ENCODE assay signal across 8 cellular contexts in genomic region chr7:141975806-141976523, GRCh38. TPM values are rescaled to one million over a fixed set of nuclear protein-coding genes. Genes with fewer than 3 reads are reported as not detected.
DNase-seq lines count a peak whose midpoint lies in the region; ATAC-seq, FAIRE-seq and TF ChIP-seq lines count a peak whose summit lies in the region.

No MANE protein-coding gene starts in this region.

- peak overlapping the region; percentile 50 for H3K4me2 ChIP-seq in HepG2 (ENCODE audit: low read depth, low read length)

- intact Hi-C loops in HepG2 (cut with micrococcal nuclease; ENCODE audit: unreplicated experiment) = loop anchor here (1.0 kb wide), 1 partner anchor 212 kb away; no protein-coding TSS in a partner anchor

- in situ Hi-C loops in ACHN (cut with HindIII; ENCODE audit: low pct_ligation_motif_present, low pct_unique_long_range_greater_than_20kb, low sequenced_read_pairs) = no loop called here
- in situ Hi-C loops in HepG2 (cut with HindIII; ENCODE audit: extremely low pct_ligation_motif_present, low pct_unique_long_range_greater_than_20kb) = loop anchor here (5.0 kb wide), 1 partner anchor 211 kb away; no protein-coding TSS in a partner anchor

- peak; percentile 56 for FAIRE-seq in HepG2 (lab: Jason Lieb, UNC)

- no peak overlapping the region for H3K27ac ChIP-seq in HepG2 (ENCODE audit: extremely low read length, insufficient read depth, low read length)

- no peaks in the 10 kb centered on the region for H3K9me3 ChIP-seq in HepG2 (ENCODE audit: low read length)

- BruUV-seq in HepG2 (replicated peaks; lab: Mats Ljungman, UMichigan) = no TSS peak

- ATAC-seq in GM18867 (IDR thresholded peaks at IDR 0.05; ENCODE audit: unreplicated experiment) = peak; percentile 87
- ATAC-seq in HG03139 (IDR thresholded peaks at IDR 0.05; ENCODE audit: unreplicated experiment) = peak; percentile 64
- peak; percentile 97 for ATAC-seq in HepG2

- H3K27me3 ChIP-seq in HepG2 (ENCODE audit: control insufficient read depth in 1 of 2, insufficient read depth in 2 of 2, low read length in 2 of 2) = no peaks in the 10 kb centered on the region

- H2AFZ ChIP-seq in HepG2 (ENCODE audit: low read length) = no peak overlapping the region

- no peaks in the 10 kb centered on the region for H3K4me1 ChIP-seq in HepG2 (ENCODE audit: insufficient read depth, low read length)

- 15% methylated on average over 15 of the region's 21 CpGs for WGBS in HepG2 (ENCODE audit: low lambda C conversion rate)

- no peaks in the 10 kb centered on the region for H3K79me2 ChIP-seq in HepG2 (ENCODE audit: insufficient read depth, low read length)

- CTCF ChIA-PET in HepG2 (lab: Yijun Ruan, JAX; ENCODE audit: low intra/inter-chr PET ratio, low total read pairs) = interaction anchor here (3.8 kb wide), 1 partner anchor 213 kb away, joined by 38 read pairs; no protein-coding TSS in a partner anchor

- TF ChIP-seq CTCF in HepG2 (CRISPR knock-in tag; IDR thresholded peaks at IDR 0.05) = peak; percentile 92

- no peaks in the 10 kb centered on the region for H4K20me1 ChIP-seq in HepG2 (ENCODE audit: insufficient read depth, low read length)

- no peak overlapping the region for H3K9ac ChIP-seq in HepG2 (ENCODE audit: insufficient read depth, low read depth, low read length)

- TF ChIP-seq POLR2A in HepG2 (IDR thresholded peaks at IDR 0.05; ENCODE audit: insufficient read depth in 1 of 2, low read depth in 2 of 2, low read length in 2 of 2) = no peak

- POLR2A ChIA-PET in HepG2 (lab: Yijun Ruan, JAX) = no interaction called here

- no peak for TF ChIP-seq EP300 in HepG2 (IDR thresholded peaks at IDR 0.05; ENCODE audit: low read depth in 2 of 2, low read length in 2 of 2)
- TF ChIP-seq EP300 in HepG2 (CRISPR knock-in tag; IDR thresholded peaks at IDR 0.05; ENCODE audit: borderline replicate concordance) = no peak

- H3K4me3 ChIP-seq in HepG2 (replicated peaks in 1 of 3; ENCODE audit: insufficient read depth in 1 of 3, low read depth in 2 of 3, low read length in 3 of 3) = peak overlapping the region in 1 of 3 experiments; percentile 9; a peak in 1 of 6 replicates

- peak; percentile 82 for TF ChIP-seq RAD21 in HepG2 (CRISPR knock-in tag; IDR thresholded peaks at IDR 0.05)

- DNase-seq in ACHN = peak; percentile 82
- peak; percentile 36 for DNase-seq in NCI-H345 treated with DMSO at 0.1 percent for 48 hours (lab: John Stamatoyannopoulos, UW; ENCODE audit: unreplicated experiment)
- DNase-seq in activated CD4-positive, alpha-beta T cell treated with anti-CD3 and anti-CD28 coated beads for 4 hours = peak; percentile 41 to 65
- DNase-seq in dedifferentiated amniotic fluid mesenchymal stem cell (ENCODE audit: extremely low spot score) = peak; percentile 64
- DNase-seq in HepG2 (ENCODE audit: low spot score) = peak; percentile 50
- DNase-seq in stimulated activated CD4-positive, alpha-beta T cell treated with anti-CD3 and anti-CD28 coated beads, TNF-alpha, amount 100 ng/mL, for 1 hour (ENCODE audit: low read depth in 3 of 3, low spot score in 1 of 3) = peak in 2 of 3 donors; percentile 23 to 61

- H3K36me3 ChIP-seq in HepG2 (replicated peaks in 1 of 2; ENCODE audit: control insufficient read depth in 1 of 2, insufficient read depth in 2 of 2, low read length in 2 of 2) = no peaks in the 10 kb centered on the region

RNA-seq across cellular contexts. Expression of gene TAS2R38, which starts 2.4 kb away (rescaled TPM):
- total RNA-seq in HepG2 (2016; rRNA removed; fragmentation: Illumina TruSeq; extraction: Trizol) = not detected in 2 replicates
- not detected in 2 replicates for total RNA-seq in HepG2 (2016; cell fraction: cytosol; rRNA removed; fragmentation: Illumina TruSeq; extraction: Trizol; ENCODE audit: low read depth)
- not detected in 2 replicates for total RNA-seq in HepG2 (2016; cell fraction: insoluble cytoplasmic fraction; rRNA removed; fragmentation: Illumina TruSeq; extraction: Trizol)
- total RNA-seq in HepG2 (2016; cell fraction: membrane; rRNA removed; fragmentation: Illumina TruSeq; extraction: Trizol) = not detected in 2 replicates
- total RNA-seq in HepG2 (2016; cell fraction: nucleus; rRNA removed; fragmentation: Illumina TruSeq; extraction: Trizol) = not detected in 2 replicates
- polyA plus RNA-seq in HepG2 (2011; rRNA removed) = not detected in 2 replicates
- not detected in 2 replicates for polyA plus RNA-seq in HepG2 (2011; cell fraction: cytosol; rRNA removed)
- polyA plus RNA-seq in HepG2 (2011; cell fraction: nucleus; rRNA removed) = not detected in 2 replicates
- polyA plus RNA-seq in HepG2 (2012) = not detected in 2 replicates
- not detected in 2 replicates for polyA plus RNA-seq in HepG2 (2016; cell fraction: cytosol; fragmentation: Illumina TruSeq; extraction: Trizol; ENCODE audit: low read depth)
- polyA plus RNA-seq in HepG2 (2016; cell fraction: insoluble cytoplasmic fraction; fragmentation: Illumina TruSeq; extraction: Trizol; ENCODE audit: low read depth) = not detected in 2 replicates
- polyA plus RNA-seq in HepG2 (2016; cell fraction: membrane; fragmentation: Illumina TruSeq; extraction: Trizol; ENCODE audit: low read depth) = not detected in 2 replicates
- polyA plus RNA-seq in HepG2 (2016; cell fraction: nucleus; fragmentation: Illumina TruSeq; extraction: Trizol; ENCODE audit: insufficient read depth, low read depth) = not detected in 2 replicates
- not detected in 2 replicates for polyA minus RNA-seq in HepG2 (2011; rRNA and poly(A)+ RNA removed; ENCODE audit: low replicate concordance)
- polyA minus RNA-seq in HepG2 (2011; cell fraction: cytosol; rRNA and poly(A)+ RNA removed) = not detected in 2 replicates
- not detected in 2 replicates for polyA minus RNA-seq in HepG2 (2011; cell fraction: nucleus; rRNA and poly(A)+ RNA removed)

RNA-seq across cellular contexts. Expression of gene MGAM, which starts 19.7 kb away (rescaled TPM):
- 0.03 and 0.20 TPM in 2 replicates for total RNA-seq in HepG2 (2016; rRNA removed; fragmentation: Illumina TruSeq; extraction: Trizol)
- 0.09 TPM in 1 of 2 replicates, not detected in the other for total RNA-seq in HepG2 (2016; cell fraction: cytosol; rRNA removed; fragmentation: Illumina TruSeq; extraction: Trizol; ENCODE audit: low read depth)
- total RNA-seq in HepG2 (2016; cell fraction: insoluble cytoplasmic fraction; rRNA removed; fragmentation: Illumina TruSeq; extraction: Trizol) = 0.01 and 0.13 TPM in 2 replicates
- total RNA-seq in HepG2 (2016; cell fraction: membrane; rRNA removed; fragmentation: Illumina TruSeq; extraction: Trizol) = 0.03 and 0.24 TPM in 2 replicates
- total RNA-seq in HepG2 (2016; cell fraction: nucleus; rRNA removed; fragmentation: Illumina TruSeq; extraction: Trizol) = 0.53 and 0.66 TPM in 2 replicates
- 0.16 and 0.34 TPM in 2 replicates for polyA plus RNA-seq in HepG2 (2011; rRNA removed)
- 0.04 and 0.05 TPM in 2 replicates for polyA plus RNA-seq in HepG2 (2011; cell fraction: cytosol; rRNA removed)
- 0.61 and 1.0 TPM in 2 replicates for polyA plus RNA-seq in HepG2 (2011; cell fraction: nucleus; rRNA removed)
- polyA plus RNA-seq in HepG2 (2012) = 0.13 and 0.23 TPM in 2 replicates
- not detected in 2 replicates for polyA plus RNA-seq in HepG2 (2016; cell fraction: cytosol; fragmentation: Illumina TruSeq; extraction: Trizol; ENCODE audit: low read depth)
- polyA plus RNA-seq in HepG2 (2016; cell fraction: insoluble cytoplasmic fraction; fragmentation: Illumina TruSeq; extraction: Trizol; ENCODE audit: low read depth) = not detected in 2 replicates
- not detected in 2 replicates for polyA plus RNA-seq in HepG2 (2016; cell fraction: membrane; fragmentation: Illumina TruSeq; extraction: Trizol; ENCODE audit: low read depth)
- polyA plus RNA-seq in HepG2 (2016; cell fraction: nucleus; fragmentation: Illumina TruSeq; extraction: Trizol; ENCODE audit: insufficient read depth, low read depth) = 0.10 and 0.19 TPM in 2 replicates
- 0.05 and 0.46 TPM in 2 replicates for polyA minus RNA-seq in HepG2 (2011; rRNA and poly(A)+ RNA removed; ENCODE audit: low replicate concordance)
- 0.59 TPM in 1 of 2 replicates, not detected in the other for polyA minus RNA-seq in HepG2 (2011; cell fraction: cytosol; rRNA and poly(A)+ RNA removed)
- 3.5 and 4.0 TPM in 2 replicates for polyA minus RNA-seq in HepG2 (2011; cell fraction: nucleus; rRNA and poly(A)+ RNA removed)

RNA-seq across cellular contexts. Expression of gene CLEC5A, which starts 29.2 kb away (rescaled TPM):
- total RNA-seq in HepG2 (2016; rRNA removed; fragmentation: Illumina TruSeq; extraction: Trizol) = not detected in 2 replicates
- not detected in 2 replicates for total RNA-seq in HepG2 (2016; cell fraction: cytosol; rRNA removed; fragmentation: Illumina TruSeq; extraction: Trizol; ENCODE audit: low read depth)
- not detected in 2 replicates for total RNA-seq in HepG2 (2016; cell fraction: insoluble cytoplasmic fraction; rRNA removed; fragmentation: Illumina TruSeq; extraction: Trizol)
- not detected in 2 replicates for total RNA-seq in HepG2 (2016; cell fraction: membrane; rRNA removed; fragmentation: Illumina TruSeq; extraction: Trizol)
- total RNA-seq in HepG2 (2016; cell fraction: nucleus; rRNA removed; fragmentation: Illumina TruSeq; extraction: Trizol) = not detected in 2 replicates
- polyA plus RNA-seq in HepG2 (2011; rRNA removed) = not detected in 2 replicates
- polyA plus RNA-seq in HepG2 (2011; cell fraction: cytosol; rRNA removed) = not detected in 2 replicates
- polyA plus RNA-seq in HepG2 (2011; cell fraction: nucleus; rRNA removed) = not detected in 2 replicates
- not detected in 2 replicates for polyA plus RNA-seq in HepG2 (2012)
- not detected in 2 replicates for polyA plus RNA-seq in HepG2 (2016; cell fraction: cytosol; fragmentation: Illumina TruSeq; extraction: Trizol; ENCODE audit: low read depth)
- not detected in 2 replicates for polyA plus RNA-seq in HepG2 (2016; cell fraction: insoluble cytoplasmic fraction; fragmentation: Illumina TruSeq; extraction: Trizol; ENCODE audit: low read depth)
- polyA plus RNA-seq in HepG2 (2016; cell fraction: membrane; fragmentation: Illumina TruSeq; extraction: Trizol; ENCODE audit: low read depth) = not detected in 2 replicates
- not detected in 2 replicates for polyA plus RNA-seq in HepG2 (2016; cell fraction: nucleus; fragmentation: Illumina TruSeq; extraction: Trizol; ENCODE audit: insufficient read depth, low read depth)
- not detected in 2 replicates for polyA minus RNA-seq in HepG2 (2011; rRNA and poly(A)+ RNA removed; ENCODE audit: low replicate concordance)
- polyA minus RNA-seq in HepG2 (2011; cell fraction: cytosol; rRNA and poly(A)+ RNA removed) = not detected in 2 replicates
- polyA minus RNA-seq in HepG2 (2011; cell fraction: nucleus; rRNA and poly(A)+ RNA removed) = not detected in 2 replicates

RNA-seq across cellular contexts. Expression of gene OR9A4, which starts 59.8 kb away (rescaled TPM):
- not detected in 2 replicates for total RNA-seq in HepG2 (2016; rRNA removed; fragmentation: Illumina TruSeq; extraction: Trizol)
- not detected in 2 replicates for total RNA-seq in HepG2 (2016; cell fraction: cytosol; rRNA removed; fragmentation: Illumina TruSeq; extraction: Trizol; ENCODE audit: low read depth)
- total RNA-seq in HepG2 (2016; cell fraction: insoluble cytoplasmic fraction; rRNA removed; fragmentation: Illumina TruSeq; extraction: Trizol) = not detected in 2 replicates
- not detected in 2 replicates for total RNA-seq in HepG2 (2016; cell fraction: membrane; rRNA removed; fragmentation: Illumina TruSeq; extraction: Trizol)
- total RNA-seq in HepG2 (2016; cell fraction: nucleus; rRNA removed; fragmentation: Illumina TruSeq; extraction: Trizol) = 0.31 and 0.37 TPM in 2 replicates
- 0.10 TPM in 1 of 2 replicates, not detected in the other for polyA plus RNA-seq in HepG2 (2011; rRNA removed)
- polyA plus RNA-seq in HepG2 (2011; cell fraction: cytosol; rRNA removed) = not detected in 2 replicates
- 0.16 and 0.33 TPM in 2 replicates for polyA plus RNA-seq in HepG2 (2011; cell fraction: nucleus; rRNA removed)
- polyA plus RNA-seq in HepG2 (2012) = not detected in 2 replicates
- not detected in 2 replicates for polyA plus RNA-seq in HepG2 (2016; cell fraction: cytosol; fragmentation: Illumina TruSeq; extraction: Trizol; ENCODE audit: low read depth)
- polyA plus RNA-seq in HepG2 (2016; cell fraction: insoluble cytoplasmic fraction; fragmentation: Illumina TruSeq; extraction: Trizol; ENCODE audit: low read depth) = not detected in 2 replicates
- polyA plus RNA-seq in HepG2 (2016; cell fraction: membrane; fragmentation: Illumina TruSeq; extraction: Trizol; ENCODE audit: low read depth) = not detected in 2 replicates
- polyA plus RNA-seq in HepG2 (2016; cell fraction: nucleus; fragmentation: Illumina TruSeq; extraction: Trizol; ENCODE audit: insufficient read depth, low read depth) = not detected in 2 replicates
- polyA minus RNA-seq in HepG2 (2011; rRNA and poly(A)+ RNA removed; ENCODE audit: low replicate concordance) = 1.0 TPM in 1 of 2 replicates, not detected in the other
- polyA minus RNA-seq in HepG2 (2011; cell fraction: cytosol; rRNA and poly(A)+ RNA removed) = not detected in 2 replicates
- 3.7 and 3.9 TPM in 2 replicates for polyA minus RNA-seq in HepG2 (2011; cell fraction: nucleus; rRNA and poly(A)+ RNA removed)
